ENCODE assay signal across 8 cellular contexts in the genomic region with DNA sequence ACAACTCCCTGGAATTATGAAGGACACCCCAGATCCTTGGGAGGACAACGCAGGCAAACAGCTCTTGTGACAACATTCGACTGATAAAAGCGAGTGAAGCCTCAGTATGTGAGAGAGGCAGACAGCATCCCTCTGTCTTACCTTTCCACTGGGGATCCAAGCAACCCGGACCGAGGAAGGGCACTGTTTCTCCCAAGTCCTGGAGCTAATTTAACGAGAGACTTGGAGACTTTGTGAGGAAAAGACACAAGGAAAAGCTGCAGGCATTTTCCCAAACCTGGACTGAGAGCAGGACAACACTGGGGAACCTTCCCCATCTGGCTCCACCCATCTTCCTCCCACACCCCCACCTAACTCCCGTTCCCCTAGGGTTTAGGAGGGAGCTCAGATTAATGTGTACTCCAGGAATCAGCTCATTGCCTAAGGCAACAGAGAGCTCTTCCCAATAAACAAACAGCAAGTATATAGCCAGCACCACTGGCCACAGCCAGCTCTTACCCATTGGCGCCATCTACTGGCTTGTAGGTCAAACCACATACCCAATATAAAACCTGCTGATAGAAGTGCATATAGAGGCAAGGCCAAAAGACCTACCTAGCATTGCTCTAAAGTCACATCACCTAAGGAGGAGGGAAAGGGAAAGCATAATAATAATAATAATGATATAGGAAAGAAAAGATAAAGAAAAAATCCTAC.
DNase-seq lines count a peak whose midpoint lies in the region; ATAC-seq and TF ChIP-seq lines count a peak whose summit lies in the region.
"Not testable (repeated sequence)": the region's sequence is repeated elsewhere in the genome, so short reads cannot be mapped to it uniquely, and the experiment has no call there.

No MANE protein-coding gene starts in this region.

- H3K4me3 Mint-ChIP-seq in chondrocyte (ENCODE audit: unreplicated experiment) = not testable (repeated sequence)

- DNase-seq in COLO668 (lab: John Stamatoyannopoulos, UW; ENCODE audit: unreplicated experiment) (peak; percentile 58), NCI-H460 (ENCODE audit: extremely low read depth, low read depth) (peak; percentile 59), left colon (peak in 1 of 2 donors; percentile 26)
- DNase-seq in chondrocyte (ENCODE audit: low spot score) = not testable (repeated sequence)
- peak; percentile 36 for DNase-seq in stimulated activated CD4-positive, alpha-beta T cell treated with anti-CD3 and anti-CD28 coated beads, Interleukin-1b, Interleukin-23, amount 100 ng/mL, for 48 hours

- H3K9me3 Mint-ChIP-seq in chondrocyte (ENCODE audit: low read depth) = not testable (repeated sequence)

- peak; percentile 64 for ATAC-seq in GM19452 (IDR thresholded peaks at IDR 0.05; ENCODE audit: unreplicated experiment)
- peak; percentile 63 for ATAC-seq in HG03457 (IDR thresholded peaks at IDR 0.05; ENCODE audit: unreplicated experiment)
- peak; percentile 59 to 60 for ATAC-seq in activated CD4-positive, CD25-positive, alpha-beta regulatory T cell treated with anti-CD3 and anti-CD28 coated beads, Interleukin-2, amount 50 U/mL, for 24 hours
- peak; percentile 94 for ATAC-seq in left colon

- not testable (repeated sequence) for H3K27me3 Mint-ChIP-seq in chondrocyte (ENCODE audit: low read depth)

- not testable (repeated sequence) for H3K27ac Mint-ChIP-seq in chondrocyte (ENCODE audit: unreplicated experiment)

- intact Hi-C loops in left colon (cut with DNase I, micrococcal nuclease) = not testable (repeated sequence)

- TF ChIP-seq CTCF in chondrocyte (IDR thresholded peaks at IDR 0.05) = peak; percentile 80

- H3K4me1 Mint-ChIP-seq in chondrocyte (ENCODE audit: low read depth) = not testable (repeated sequence)

- not testable (repeated sequence) for H3K36me3 Mint-ChIP-seq in chondrocyte (ENCODE audit: low read depth)
